ENCODE assay signal across 28 cellular contexts in the genomic region with DNA sequence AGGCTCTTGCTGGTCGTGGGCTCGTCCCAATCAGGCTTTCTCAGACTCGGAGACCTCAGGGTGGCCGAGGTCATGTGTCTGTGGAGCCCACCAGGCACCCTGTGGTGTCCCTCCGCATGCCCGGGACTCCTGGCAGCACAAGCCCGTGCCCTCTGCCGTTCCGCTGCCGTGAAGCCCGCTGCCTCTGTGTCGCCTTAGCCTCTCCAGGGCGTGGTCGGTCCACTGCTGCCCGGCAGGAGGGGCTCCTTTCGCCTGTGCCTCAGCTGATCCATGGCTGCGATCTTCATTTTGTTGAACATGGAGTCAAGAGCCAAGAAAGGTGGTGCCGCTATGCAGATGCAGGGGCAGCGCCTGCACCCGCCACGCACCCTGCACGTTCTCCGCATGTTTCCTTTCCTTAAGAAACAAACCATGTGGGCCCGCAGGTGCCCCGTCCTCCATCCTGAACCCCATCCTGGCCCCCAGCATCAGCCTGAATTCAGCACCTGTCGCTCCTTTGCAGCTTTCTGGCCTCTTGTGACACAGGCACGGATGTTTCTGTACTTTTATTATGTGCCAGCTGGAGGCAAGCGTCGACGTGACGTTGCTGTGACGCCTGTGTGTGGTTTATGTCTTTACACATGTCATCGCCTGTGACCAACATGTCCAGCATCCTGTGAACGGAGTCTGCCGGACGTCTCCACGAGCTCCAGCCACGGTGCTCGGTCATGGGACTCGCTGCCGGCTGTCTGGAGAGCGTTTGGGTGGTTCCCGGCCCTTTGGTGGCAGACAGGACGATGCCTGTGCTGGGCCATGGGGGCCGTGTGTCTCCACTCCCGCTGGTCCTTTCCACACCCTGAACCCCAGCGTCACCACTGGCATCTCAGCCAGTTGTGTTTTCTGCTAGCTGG.
DNase-seq lines count a peak whose midpoint lies in the region; ATAC-seq, FAIRE-seq and TF ChIP-seq lines count a peak whose summit lies in the region.
"Had no signal": no experiment of that assay in that cellular context is flagged by ENCODE, and none has a peak within 500 bp of the region (broad histone marks: within the 10 kb centered on the region; RNA-seq: fewer than 3 reads in every experiment).

No MANE protein-coding gene starts in this region.

- H3K27ac ChIP-seq in right lobe of liver (no peak overlapping the region), HepG2 (ENCODE audit: extremely low read length, insufficient read depth, low read length) (no peak overlapping the region), left ventricle myocardium inferior (replicated peaks) (no peak overlapping the region), SK-N-SH (ENCODE audit: low read depth in 2 of 2, low read length in 1 of 2) (no peak overlapping the region)
- H3K27ac ChIP-seq: ascending aorta, SK-N-MC, transverse colon had no signal

- no peaks in the 10 kb centered on the region for H4K20me1 ChIP-seq in HepG2 (ENCODE audit: insufficient read depth, low read length)
- H4K20me1 ChIP-seq in SK-N-SH (ENCODE audit: insufficient read depth) = no peaks in the 10 kb centered on the region

- 96% methylated on average over 13 of the region's 47 CpGs for WGBS in right lobe of liver (ENCODE audit: insufficient coverage, low coverage, low lambda C conversion rate, missing lambda C conversion rate)
- WGBS in HepG2 (ENCODE audit: low lambda C conversion rate) = 96% methylated on average over 33 of the region's 47 CpGs
- WGBS in SK-N-SH (ENCODE audit: low lambda C conversion rate) = 92% methylated on average over 38 of the region's 47 CpGs

- no peaks in the 10 kb centered on the region for H3F3A ChIP-seq in SK-N-SH (replicated peaks; ENCODE audit: insufficient read depth)

- POLR2A ChIA-PET in HepG2 (lab: Yijun Ruan, JAX) = no interaction called here
- POLR2A ChIA-PET in SK-N-SH (lab: Yijun Ruan, JAX) = no interaction called here

- no peak for FAIRE-seq in HepG2 (lab: Jason Lieb, UNC)
- FAIRE-seq in GM12892 (lab: Jason Lieb, UNC) = no peak
- FAIRE-seq: A204.1, GM19239, islet of Langerhans, small intestine had no signal

- intact Hi-C loops in right lobe of liver (cut with DNase I) = no loop called here
- intact Hi-C loops in HepG2 (cut with micrococcal nuclease; ENCODE audit: unreplicated experiment) = no loop called here
- intact Hi-C loops in left ventricle myocardium inferior (cut with micrococcal nuclease) = no loop called here

- TF ChIP-seq EP300 in HepG2 (IDR thresholded peaks at IDR 0.05; ENCODE audit: low read depth in 2 of 2, low read length in 2 of 2) (no peak), HepG2 (CRISPR knock-in tag; IDR thresholded peaks at IDR 0.05; ENCODE audit: borderline replicate concordance) (no peak), SK-N-SH (IDR thresholded peaks at IDR 0.05; ENCODE audit: borderline replicate concordance in 1 of 2, low read depth in 1 of 2, low read length in 1 of 2) (no peak)

- H3K79me2 ChIP-seq in HepG2 (ENCODE audit: insufficient read depth, low read length) = no peaks in the 10 kb centered on the region
- no peaks in the 10 kb centered on the region for H3K79me2 ChIP-seq in SK-N-SH (ENCODE audit: insufficient read depth)

- H3K4me2 ChIP-seq in HepG2 (ENCODE audit: low read depth, low read length) (no peak overlapping the region), SK-N-SH (no peak overlapping the region)

- H3K36me3 ChIP-seq in right lobe of liver (no peaks in the 10 kb centered on the region), HepG2 (replicated peaks in 1 of 2; ENCODE audit: control insufficient read depth in 1 of 2, insufficient read depth in 2 of 2, low read length in 2 of 2) (no peaks in the 10 kb centered on the region; a peak in 2 of 5 replicates), left ventricle myocardium inferior (peaks cover 39% of the 10 kb centered on the region), SK-N-SH (replicated peaks in 1 of 2; ENCODE audit: control insufficient read depth in 1 of 2, insufficient read depth in 2 of 2, low read length in 1 of 2) (no peaks in the 10 kb centered on the region)
- H3K36me3 ChIP-seq: transverse colon had no signal

- TF ChIP-seq RAD21 in HepG2 (CRISPR knock-in tag; IDR thresholded peaks at IDR 0.05) = no peak
- no peak for TF ChIP-seq RAD21 in SK-N-SH (IDR thresholded peaks at IDR 0.05; ENCODE audit: low read length)

- H3K9ac ChIP-seq in HepG2 (ENCODE audit: insufficient read depth, low read depth, low read length) = no peak overlapping the region
- no peak overlapping the region for H3K9ac ChIP-seq in SK-N-SH

- DNase-seq in right lobe of liver (peak; percentile 13 to 53 (median 43)), HepG2 (ENCODE audit: low spot score) (no peak), left ventricle myocardium inferior (peak; percentile 5), omental fat pad (ENCODE audit: low spot score) (peak; percentile 8), GM12892 (ENCODE audit: insufficient read length) (no peak), RKO (ENCODE audit: low spot score) (no peak), SK-N-SH (no peak)
- DNase-seq: activated CD4-positive, alpha-beta T cell treated with anti-CD3 and anti-CD28 coated beads for 4 hours; activated T-cell treated with anti-CD3 and anti-CD28 coated beads, Interleukin-2, amount 50 U/mL, for 72 hours; effector CD4-positive, alpha-beta T cell; erythroblast; foreskin fibroblast; hippocampal formation; naive thymus-derived CD4-positive, alpha-beta T cell; NCI-H1105 treated with DMSO at 0.1 percent for 48 hours; NCI-H446 treated with DMSO at 0.1 percent for 48 hours; PC-3; small intestine; stimulated activated CD4-positive, alpha-beta T cell treated with anti-CD3 and anti-CD28 coated beads, Interleukin-4, amount 100 ng/mL, for 1 hour; stimulated activated naive CD4-positive, alpha-beta T cell treated with Interleukin-2 at 50 U/mL for 16 hours; T-helper 2 cell; transverse colon had no signal

- in situ Hi-C loops in HepG2 (cut with HindIII; ENCODE audit: extremely low pct_ligation_motif_present, low pct_unique_long_range_greater_than_20kb) = no loop called here

- TF ChIP-seq CTCF in right lobe of liver (IDR thresholded peaks at IDR 0.05) (no peak), HepG2 (CRISPR knock-in tag; IDR thresholded peaks at IDR 0.05) (no peak), left ventricle myocardium inferior (IDR thresholded peaks at IDR 0.05; ENCODE audit: borderline replicate concordance) (no peak), omental fat pad (IDR thresholded peaks at IDR 0.05) (no peak), SK-N-SH (IDR thresholded peaks at IDR 0.05) (no peak)

- H3K27me3 ChIP-seq in right lobe of liver (no peaks in the 10 kb centered on the region), HepG2 (ENCODE audit: control insufficient read depth in 1 of 2, insufficient read depth in 2 of 2, low read length in 2 of 2) (no peaks in the 10 kb centered on the region), left ventricle myocardium inferior (ENCODE audit: low read depth) (no peaks in the 10 kb centered on the region), SK-N-SH (ENCODE audit: insufficient read depth) (no peaks in the 10 kb centered on the region)
- H3K27me3 ChIP-seq: ascending aorta, transverse colon had no signal

- BruUV-seq in HepG2 (replicated peaks; lab: Mats Ljungman, UMichigan) = no TSS peak

- TF ChIP-seq POLR2A in right lobe of liver (IDR thresholded peaks at IDR 0.05) = no peak
- no peak for TF ChIP-seq POLR2A in HepG2 (IDR thresholded peaks at IDR 0.05; ENCODE audit: insufficient read depth in 1 of 2, low read depth in 2 of 2, low read length in 2 of 2)
- no peak for TF ChIP-seq POLR2A in GM12892 (IDR thresholded peaks at IDR 0.05; ENCODE audit: low read depth, low read length)

- H2AFZ ChIP-seq in HepG2 (ENCODE audit: low read length) (no peak overlapping the region), SK-N-SH (ENCODE audit: low read depth) (no peak overlapping the region)

- H3K9me3 ChIP-seq in right lobe of liver (no peaks in the 10 kb centered on the region), HepG2 (ENCODE audit: low read length) (no peaks in the 10 kb centered on the region), left ventricle myocardium inferior (replicated peaks) (no peaks in the 10 kb centered on the region), SK-N-SH (no peaks in the 10 kb centered on the region)
- H3K9me3 ChIP-seq: ascending aorta, transverse colon had no signal

- CTCF ChIA-PET in HepG2 (lab: Yijun Ruan, JAX; ENCODE audit: low intra/inter-chr PET ratio, low total read pairs) = no interaction called here
- CTCF ChIA-PET in SK-N-SH (lab: Yijun Ruan, JAX) = interaction anchor here (1.2 kb wide), 1 partner anchor 14 kb away, joined by 3 read pairs; no protein-coding TSS in a partner anchor

- H3K4me3 ChIP-seq in right lobe of liver (no peak overlapping the region), HepG2 (replicated peaks in 1 of 3; ENCODE audit: insufficient read depth in 1 of 3, low read depth in 2 of 3, low read length in 3 of 3) (no peak overlapping the region), left ventricle myocardium inferior (no peak overlapping the region), SK-N-SH (ENCODE audit: low read depth in 2 of 2, low read length in 1 of 2) (no peak overlapping the region)
- H3K4me3 ChIP-seq: ascending aorta, SK-N-MC, transverse colon had no signal

- H3K4me1 ChIP-seq in right lobe of liver (no peaks in the 10 kb centered on the region), HepG2 (ENCODE audit: insufficient read depth, low read length) (no peaks in the 10 kb centered on the region), left ventricle myocardium inferior (no peaks in the 10 kb centered on the region), SK-N-SH (ENCODE audit: control insufficient read depth in 1 of 2, insufficient read depth in 2 of 2, low read depth in 1 of 2, low read length in 1 of 2) (no peaks in the 10 kb centered on the region)
- H3K4me1 ChIP-seq: ascending aorta, transverse colon had no signal

- ATAC-seq in right lobe of liver (no peak), HepG2 (no peak), omental fat pad (ENCODE audit: low FRiP score) (no peak), HG03432 (IDR thresholded peaks at IDR 0.05; ENCODE audit: unreplicated experiment) (no peak)
- ATAC-seq: activated T-cell treated with anti-CD3 and anti-CD28 coated beads, Interleukin-2, amount 50 U/mL, for 72 hours; naive thymus-derived CD4-positive, alpha-beta T cell; PC-3 had no signal

- no peaks in the 10 kb centered on the region for H3K9me2 ChIP-seq in SK-N-SH

TF ChIP-seq in HepG2, 621 proteins besides CTCF, POLR2A, EP300 and RAD21 (continues in another document):
- TF ChIP-seq MED1 (CRISPR knock-in tag; IDR thresholded peaks at IDR 0.05) = no peak

TF ChIP-seq in SK-N-SH, 30 proteins besides CTCF, POLR2A, EP300 and RAD21 (continues in another document):
- no peak for TF ChIP-seq TAF1 (IDR thresholded peaks at IDR 0.05; ENCODE audit: borderline replicate concordance, low read depth, low read length)
- TF ChIP-seq, protein P1, sequence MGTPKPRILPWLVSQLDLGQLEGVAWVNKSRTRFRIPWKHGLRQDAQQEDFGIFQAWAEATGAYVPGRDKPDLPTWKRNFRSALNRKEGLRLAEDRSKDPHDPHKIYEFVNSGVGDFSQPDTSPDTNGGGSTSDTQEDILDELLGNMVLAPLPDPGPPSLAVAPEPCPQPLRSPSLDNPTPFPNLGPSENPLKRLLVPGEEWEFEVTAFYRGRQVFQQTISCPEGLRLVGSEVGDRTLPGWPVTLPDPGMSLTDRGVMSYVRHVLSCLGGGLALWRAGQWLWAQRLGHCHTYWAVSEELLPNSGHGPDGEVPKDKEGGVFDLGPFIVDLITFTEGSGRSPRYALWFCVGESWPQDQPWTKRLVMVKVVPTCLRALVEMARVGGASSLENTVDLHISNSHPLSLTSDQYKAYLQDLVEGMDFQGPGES (IDR thresholded peaks at IDR 0.05; ENCODE audit: low read depth, low read length) = no peak

Comparison
In these comparisons a context has a peak if more than half of its experiments do, and no peak if none do; other contexts are left out.
1. DNase-seq: peak in right lobe of liver (3 of 3), left ventricle myocardium inferior (single experiment) and omental fat pad (single experiment); none in HepG2 (single experiment), GM12892 (single experiment), RKO (single experiment) and SK-N-SH (single experiment).